Comparison of ENCODE assay signal across 17 cellular contexts in the genomic region with DNA sequence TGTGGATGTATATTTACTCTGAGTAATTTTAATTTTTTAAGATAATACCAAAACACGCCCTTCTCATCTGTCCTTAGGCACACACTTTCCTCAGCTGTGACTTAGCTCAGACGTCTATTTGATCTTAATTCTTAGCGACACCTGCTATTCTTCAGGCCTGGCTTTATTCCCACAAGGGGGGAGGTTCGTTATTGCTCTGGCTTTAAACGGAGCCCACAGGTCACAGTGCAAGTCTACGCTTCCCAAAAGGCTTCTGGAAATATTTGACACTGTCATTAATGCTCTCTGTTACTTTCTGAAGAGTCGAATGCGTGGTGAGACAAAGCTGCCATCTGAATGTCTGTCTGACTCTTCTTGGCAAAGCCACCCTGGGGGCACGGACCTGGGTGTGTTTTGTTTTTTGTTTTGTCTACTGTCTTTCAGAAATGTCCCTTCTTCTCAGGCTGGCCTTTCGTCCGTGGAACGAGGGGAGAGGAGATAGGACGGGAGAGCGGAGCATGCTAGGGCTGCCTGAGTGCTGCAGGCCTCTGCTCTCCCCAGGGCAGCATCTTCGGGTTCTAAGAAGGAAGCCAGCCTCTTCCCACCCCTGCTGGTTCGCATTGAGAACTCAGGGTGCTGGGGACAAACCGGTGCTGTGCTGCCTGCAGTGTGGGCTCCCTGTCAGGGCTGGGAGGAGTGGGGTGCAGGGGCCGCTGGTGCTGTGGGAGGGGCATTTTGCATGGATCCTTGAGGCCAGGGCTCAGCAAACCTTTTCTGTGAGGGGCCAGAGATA.
A peak's percentile ranks its signal among the peaks of the same experiment; 100 is the strongest.
DNase-seq lines count a peak whose midpoint lies in the region; ATAC-seq and TF ChIP-seq lines count a peak whose summit lies in the region.
"Had no signal": no experiment of that assay in that cellular context is flagged by ENCODE, and none has a peak within 500 bp of the region (broad histone marks: within the 10 kb centered on the region; RNA-seq: fewer than 3 reads in every experiment).

No MANE protein-coding gene starts in this region.

- H2AK9ac ChIP-seq in IMR-90 (replicated peaks; ENCODE audit: low read depth, low read length, poor library complexity), result no peak overlapping the region

- no peak overlapping the region for H3K4me2 ChIP-seq in IMR-90 (ENCODE audit: low read depth, low read length)
- H3K4me2 ChIP-seq in neuronal stem cell (ENCODE audit: insufficient read depth, low read length, poor library complexity, severe bottlenecking), result no peak overlapping the region
- no peak overlapping the region for H3K4me2 ChIP-seq in osteoblast (ENCODE audit: insufficient read depth, low read length)
- H3K4me2 ChIP-seq: A549 had no signal

- POLR2A ChIA-PET in A673 (lab: Charles Lee; ENCODE audit: low non-redundant PET), result no interaction called here
- POLR2A ChIA-PET in IMR-90 (lab: Charles Lee; ENCODE audit: unreplicated experiment), result no interaction called here

- H3K27ac ChIP-seq in A673 (ENCODE audit: low read depth, low read length, poor library complexity, severe bottlenecking) (peak overlapping the region; percentile 41), IMR-90 (ENCODE audit: insufficient read depth, low read length) (no peak overlapping the region), endodermal cell (ENCODE audit: low read depth, low read length) (peak overlapping the region; percentile 83), neuronal stem cell (replicated peaks; ENCODE audit: low read length) (peak overlapping the region; percentile 14), osteoblast (ENCODE audit: low read depth, low read length) (no peak overlapping the region)

- H3K79me1 ChIP-seq in IMR-90 (ENCODE audit: low read depth in 1 of 2, low read length in 2 of 2) (peaks cover 28 to 77% of the 10 kb centered on the region in 2 experiments), neuronal stem cell (ENCODE audit: low read depth, low read length) (peaks cover 5% of the 10 kb centered on the region)

- peaks cover 5% of the 10 kb centered on the region for H3K9me3 ChIP-seq in A673 (ENCODE audit: low read depth, low read length, poor library complexity, severe bottlenecking)
- H3K9me3 ChIP-seq in IMR-90 (ENCODE audit: control insufficient read depth, insufficient read depth, low read length), result no peaks in the 10 kb centered on the region
- H3K9me3 ChIP-seq in endodermal cell (ENCODE audit: control insufficient read depth, low read length), result no peaks in the 10 kb centered on the region
- peaks cover 0 to 12% of the 10 kb centered on the region in 2 donors for H3K9me3 ChIP-seq in neuronal stem cell (replicated peaks in 1 of 2; ENCODE audit: control insufficient read depth in 2 of 2, insufficient read depth in 1 of 2, low read depth in 1 of 2, low read length in 2 of 2)
- no peaks in the 10 kb centered on the region for H3K9me3 ChIP-seq in osteoblast (ENCODE audit: low read depth, low read length)

- H3K79me2 ChIP-seq in osteoblast (ENCODE audit: insufficient read depth, low read length), result peaks cover 97% of the 10 kb centered on the region

- H3K9ac ChIP-seq in IMR-90 (ENCODE audit: low read depth, low read length) (no peak overlapping the region), endodermal cell (ENCODE audit: extremely low read depth, low read length, poor library complexity, severe bottlenecking) (no peak overlapping the region), neuronal stem cell (ENCODE audit: low read depth, low read length, poor library complexity) (peak overlapping the region; percentile 53)

- H3K4me1 Mint-ChIP-seq in endodermal cell, result no peaks in the 10 kb centered on the region

- H2AK5ac ChIP-seq in IMR-90 (ENCODE audit: low read depth, low read length) (no peak overlapping the region; the same call in 1 of the 2 replicates), neuronal stem cell (ENCODE audit: low read depth, low read length) (no peak overlapping the region)

- DNase-seq in A673 (ENCODE audit: low spot score) (peak; percentile 43), IMR-90 (no peak), endodermal cell (no peak), neuronal stem cell (ENCODE audit: low spot score) (no peak), NCI-H2107 (lab: John Stamatoyannopoulos, UW) (no peak), osteoblast (ENCODE audit: insufficient read length, low spot score, missing footprints) (no peak)
- no peak for DNase-seq in activated CD8-positive, alpha-beta memory T cell treated with anti-CD3 and anti-CD28 coated beads, Interleukin-2, amount 50 U/mL, for 48 hours
- DNase-seq: AML-193; Calu3; CD4-positive, CD25-positive, alpha-beta regulatory T cell; DMS79 treated with DMSO at 0.1 percent for 48 hours; MV-4-11; NCI-H1436 treated with DMSO at 0.1 percent for 48 hours; NCI-H226; NCI-H526 treated with DMSO at 0.1 percent for 48 hours had no signal

- H3K27me3 Mint-ChIP-seq in endodermal cell (ENCODE audit: insufficient read depth), result no peaks in the 10 kb centered on the region

- no peak for ATAC-seq in IMR-90 (ENCODE audit: low read depth)
- ATAC-seq in HG03196 (IDR thresholded peaks at IDR 0.05; ENCODE audit: unreplicated experiment), result no peak

- 0 out of 4 replicates have a peak overlapping the region, but pooled peaks of 1 of the 2 experiments have one; percentile 2 for H4K8ac ChIP-seq in IMR-90 (ENCODE audit: low read depth in 2 of 2, low read length in 2 of 2)
- no peak overlapping the region for H4K8ac ChIP-seq in neuronal stem cell (ENCODE audit: low read depth, low read length)

- H2BK15ac ChIP-seq in IMR-90 (ENCODE audit: low read depth, low read length) (no peak overlapping the region), neuronal stem cell (ENCODE audit: low read length) (no peak overlapping the region)

- no peak overlapping the region for H3K56ac ChIP-seq in IMR-90 (ENCODE audit: extremely low read depth, insufficient read depth, low read length)

- TF ChIP-seq CTCF in A673 (conservative IDR thresholded peaks at IDR 0.05; ENCODE audit: low read depth, low read length) (no peak), IMR-90 (conservative IDR thresholded peaks at IDR 0.05; ENCODE audit: low read depth, low read length) (no peak), endodermal cell (conservative IDR thresholded peaks at IDR 0.05) (no peak), osteoblast (IDR thresholded peaks at IDR 0.05; ENCODE audit: extremely low read depth, low read depth, low read length) (no peak)

- peaks cover 43% of the 10 kb centered on the region for H4K20me1 ChIP-seq in IMR-90 (ENCODE audit: insufficient read depth, low read length)
- H4K20me1 ChIP-seq in osteoblast (ENCODE audit: insufficient read depth, low read length), result no peaks in the 10 kb centered on the region

- H3K4me3 ChIP-seq in A673 (ENCODE audit: low read depth, low read length, poor library complexity, severe bottlenecking) (no peak overlapping the region), IMR-90 (ENCODE audit: insufficient read depth, low read depth, low read length) (no peak overlapping the region), endodermal cell (ENCODE audit: low read length) (no peak overlapping the region), neuronal stem cell (ENCODE audit: low read length in 2 of 2) (no peak overlapping the region), osteoblast (ENCODE audit: insufficient read depth, low read length) (no peak overlapping the region)
- H3K4me3 ChIP-seq: A549 had no signal

- H2AFZ ChIP-seq in IMR-90 (replicated peaks; ENCODE audit: low read length, poor library complexity) (peak overlapping the region; percentile 27), neuronal stem cell (ENCODE audit: low read length) (no peak overlapping the region), osteoblast (ENCODE audit: low read length) (no peak overlapping the region)

- H3K4me3 Mint-ChIP-seq in endodermal cell, result no peak overlapping the region
- H3K4me3 Mint-ChIP-seq: CD4-positive, CD25-positive, alpha-beta regulatory T cell had no signal

- H2BK120ac ChIP-seq in IMR-90 (ENCODE audit: low read depth, low read length), result no peak overlapping the region
- H2BK120ac ChIP-seq in neuronal stem cell (ENCODE audit: low read depth, low read length), result no peak overlapping the region

- intact Hi-C loops in A673 (cut with micrococcal nuclease; ENCODE audit: unreplicated experiment), result no loop called here
- intact Hi-C loops in IMR-90 (cut with micrococcal nuclease), result no loop called here

- no peak overlapping the region for H2BK12ac ChIP-seq in neuronal stem cell (ENCODE audit: low read length)

- H3K27me3 ChIP-seq in A673 (replicated peaks; ENCODE audit: insufficient read depth, low read depth, low read length, poor library complexity) (no peaks in the 10 kb centered on the region), IMR-90 (ENCODE audit: control insufficient read depth, insufficient read depth, low read length) (no peaks in the 10 kb centered on the region), endodermal cell (ENCODE audit: control insufficient read depth, insufficient read depth, low read length, poor library complexity, severe bottlenecking) (no peaks in the 10 kb centered on the region), neuronal stem cell (ENCODE audit: control insufficient read depth in 3 of 3, insufficient read depth in 3 of 3, low read depth in 1 of 3, low read length in 3 of 3) (no peaks in the 10 kb centered on the region), osteoblast (ENCODE audit: insufficient read depth, low read length) (no peaks in the 10 kb centered on the region)

- H3K14ac ChIP-seq in IMR-90 (replicated peaks; ENCODE audit: low read depth, low read length) (no peak overlapping the region), neuronal stem cell (ENCODE audit: low read length) (no peak overlapping the region)

- H2BK20ac ChIP-seq in IMR-90 (ENCODE audit: low read depth, low read length), result no peak overlapping the region

- no peak overlapping the region for H3K4ac ChIP-seq in IMR-90 (ENCODE audit: low read depth, low read length)
- H3K4ac ChIP-seq in neuronal stem cell (ENCODE audit: low read length), result no peak overlapping the region

- dilution Hi-C loops in IMR-90 (cut with HindIII; ENCODE audit: low sequenced_read_pairs, unreplicated experiment), result no loop called here

- in situ Hi-C loops in IMR-90 (cut with MboI; ENCODE audit: low sequenced_read_pairs), result no loop called here

- H3K18ac ChIP-seq in IMR-90 (ENCODE audit: low read depth, low read length) (no peak overlapping the region), neuronal stem cell (ENCODE audit: low read length) (peak overlapping the region; percentile 80)

- H2BK5ac ChIP-seq in IMR-90 (ENCODE audit: low read depth, low read length, poor library complexity, severe bottlenecking) (peak overlapping the region; percentile 4), neuronal stem cell (ENCODE audit: low read length) (no peak overlapping the region)

- TF ChIP-seq RAD21 in IMR-90 (IDR thresholded peaks at IDR 0.05; ENCODE audit: low read length), result no peak

- H3K23ac ChIP-seq in IMR-90 (ENCODE audit: low read depth, low read length), result no peak overlapping the region
- peak overlapping the region; percentile 3 for H3K23ac ChIP-seq in neuronal stem cell (ENCODE audit: low read depth, low read length, poor library complexity)

- peaks cover 7% of the 10 kb centered on the region for H3K9me1 ChIP-seq in IMR-90 (ENCODE audit: insufficient read depth, low read length)

- no peaks in the 10 kb centered on the region for H3K36me3 Mint-ChIP-seq in endodermal cell (ENCODE audit: low read depth)
- H3K36me3 Mint-ChIP-seq: CD4-positive, CD25-positive, alpha-beta regulatory T cell had no signal

- 65% methylated on average over 5 of the region's 18 CpGs; no CpG with 5 or more reads in 1 of the 2 experiments for WGBS in IMR-90 (ENCODE audit: extremely low coverage in 2 of 2, insufficient read length in 1 of 2), 2 experiments
- WGBS in endodermal cell (ENCODE audit: insufficient coverage in 1 of 2, insufficient read length in 1 of 2), 2 experiments, result 83 to 88% methylated on average over 9 to 18 of the region's 18 CpGs
- no CpG with 5 or more reads among the region's 18 CpGs for WGBS in neuronal stem cell (ENCODE audit: extremely low coverage in 2 of 2, insufficient read length in 2 of 2, insufficient replicate concordance in 1 of 2), 2 donors

- peak overlapping the region; percentile 12; the same call in 1 of the 2 replicates for H4K5ac ChIP-seq in IMR-90 (ENCODE audit: low read depth, low read length)

- H3K36me3 ChIP-seq in A673 (ENCODE audit: insufficient read depth, low read length, poor library complexity, severe bottlenecking) (no peaks in the 10 kb centered on the region), IMR-90 (ENCODE audit: control insufficient read depth, insufficient read depth, low read length) (no peaks in the 10 kb centered on the region), endodermal cell (ENCODE audit: control insufficient read depth, insufficient read depth, low read length) (no peaks in the 10 kb centered on the region), neuronal stem cell (replicated peaks in 1 of 2; ENCODE audit: control insufficient read depth in 2 of 2, insufficient read depth in 2 of 2, low read length in 2 of 2) (peaks cover 2 to 3% of the 10 kb centered on the region in 2 donors), osteoblast (ENCODE audit: insufficient read depth, low read length) (no peaks in the 10 kb centered on the region)

- H4K91ac ChIP-seq in IMR-90 (ENCODE audit: insufficient read depth, low read depth, low read length) (no peak overlapping the region), neuronal stem cell (ENCODE audit: low read depth, low read length, poor library complexity) (no peak overlapping the region)

- TF ChIP-seq POLR2A in IMR-90 (IDR thresholded peaks at IDR 0.05; ENCODE audit: low read depth, low read length), result no peak

- no peak overlapping the region for H3K27ac Mint-ChIP-seq in endodermal cell

- BruUV-seq in A673 (replicated peaks; lab: Mats Ljungman, UMichigan) (no TSS peak), IMR-90 (replicated peaks; lab: Mats Ljungman, UMichigan) (no TSS peak)

- H3K4me1 ChIP-seq in A673 (ENCODE audit: insufficient read depth, low read length, poor library complexity, severe bottlenecking) (peaks cover 52% of the 10 kb centered on the region), IMR-90 (ENCODE audit: control insufficient read depth, insufficient read depth, low read length) (peaks cover 12% of the 10 kb centered on the region), endodermal cell (ENCODE audit: control insufficient read depth, insufficient read depth, low read length) (no peaks in the 10 kb centered on the region), neuronal stem cell (ENCODE audit: control insufficient read depth in 2 of 2, insufficient read depth in 1 of 2, low read depth in 1 of 2, low read length in 2 of 2) (peaks cover 13 to 15% of the 10 kb centered on the region in 2 donors), osteoblast (ENCODE audit: insufficient read depth, low read length) (peaks cover 27% of the 10 kb centered on the region)

- peaks cover 8% of the 10 kb centered on the region for H3K9me3 Mint-ChIP-seq in endodermal cell

- CTCF ChIA-PET in A673 (lab: Charles Lee) (interaction anchor here (0.5 kb wide), 1 partner anchor 62 kb away, joined by 3 read pairs; no protein-coding TSS in a partner anchor), IMR-90 (lab: Yijun Ruan, JAX) (no interaction called here)

Comparison
In these comparisons a context has a peak if more than half of its experiments do, and no peak if none do; other contexts are left out.
1. H3K27ac ChIP-seq: peak in A673 (single experiment), endodermal cell (single experiment) and neuronal stem cell (single experiment); none in IMR-90 (single experiment) and osteoblast (single experiment).